Comparison of ENCODE assay signal across 8 cellular contexts in the genomic region with DNA sequence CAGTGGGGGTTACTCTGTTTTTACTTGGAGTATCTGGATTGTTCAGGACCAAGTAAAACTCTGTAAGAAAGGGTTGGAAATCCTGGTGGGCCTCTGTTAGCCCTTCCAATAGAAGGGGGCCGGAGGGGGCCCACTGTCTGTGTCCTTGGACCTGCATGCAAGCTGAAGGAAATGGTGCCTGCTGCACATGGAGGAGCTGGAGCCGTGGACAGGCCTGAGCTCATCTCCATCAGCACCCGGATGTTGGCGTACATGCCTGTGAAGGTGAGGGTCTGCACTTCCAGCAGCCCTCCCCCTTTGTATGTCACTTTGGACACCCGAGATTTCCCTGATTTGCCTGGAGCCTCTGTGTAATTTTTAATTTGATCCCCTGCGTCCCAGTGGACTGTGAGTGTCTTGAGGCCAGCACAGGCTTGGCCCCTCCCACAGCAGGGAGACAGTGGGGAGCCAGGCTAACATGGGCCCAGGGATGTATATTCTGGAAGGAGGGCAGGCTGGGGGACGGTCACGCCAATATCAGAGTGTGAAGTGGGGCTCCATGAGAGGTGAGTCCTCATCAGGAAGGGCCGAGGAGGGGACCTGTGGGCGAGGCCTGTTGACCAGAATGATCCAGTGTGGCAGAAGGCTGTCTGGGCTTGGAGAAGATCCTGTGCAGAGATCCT. TPM values are rescaled to one million over a fixed set of nuclear protein-coding genes. Genes with fewer than 3 reads are reported as not detected.
DNase-seq lines count a peak whose midpoint lies in the region; ATAC-seq, FAIRE-seq and TF ChIP-seq lines count a peak whose summit lies in the region.

No MANE protein-coding gene starts in this region.

- DNase-seq in Caco-2 (no peak), RWPE2 (ENCODE audit: low spot score) (no peak), sigmoid colon (no peak), HepG2 (ENCODE audit: low spot score) (no peak), superior temporal gyrus (ENCODE audit: extremely low spot score) (no peak)
- DNase-seq in stimulated activated CD4-positive, alpha-beta T cell treated with anti-CD3 and anti-CD28 coated beads, Interleukin-15, amount 100 ng/mL, for 24 hours, result no peak

- no peak for FAIRE-seq in HepG2 (lab: Jason Lieb, UNC)

- TF ChIP-seq POLR2A in sigmoid colon (IDR thresholded peaks at IDR 0.05) (no peak), HepG2 (IDR thresholded peaks at IDR 0.05; ENCODE audit: insufficient read depth in 1 of 2, low read depth in 2 of 2, low read length in 2 of 2) (no peak)

- H3K9ac ChIP-seq in HepG2 (ENCODE audit: insufficient read depth, low read depth, low read length), result no peak overlapping the region

- H3K36me3 ChIP-seq in Caco-2 (ENCODE audit: control insufficient read depth, insufficient read depth, low read length), result no peaks in the 10 kb centered on the region
- no peaks in the 10 kb centered on the region for H3K36me3 ChIP-seq in RWPE2 (ENCODE audit: low read depth)
- no peaks in the 10 kb centered on the region for H3K36me3 ChIP-seq in sigmoid colon
- peaks cover 1 to 5% of the 10 kb centered on the region in 2 experiments; a peak in 3 of 5 replicates for H3K36me3 ChIP-seq in HepG2 (replicated peaks in 1 of 2; ENCODE audit: control insufficient read depth in 1 of 2, insufficient read depth in 2 of 2, low read length in 2 of 2)

- H3K4me3 ChIP-seq in Caco-2 (ENCODE audit: low read depth, low read length) (no peak overlapping the region), RWPE2 (ENCODE audit: severe bottlenecking) (no peak overlapping the region), sigmoid colon (no peak overlapping the region), HepG2 (replicated peaks in 1 of 3; ENCODE audit: insufficient read depth in 1 of 3, low read depth in 2 of 3, low read length in 3 of 3) (no peak overlapping the region)

- ATAC-seq in RWPE2 (ENCODE audit: low read depth) (peak; percentile 28), HG02642 (IDR thresholded peaks at IDR 0.05; ENCODE audit: poor library complexity, unreplicated experiment) (no peak), HepG2 (no peak; the same call in 2 of the 3 replicates)

- H3K4me2 ChIP-seq in HepG2 (ENCODE audit: low read depth, low read length), result no peak overlapping the region

- H3K9me3 Mint-ChIP-seq in Caco-2 (ENCODE audit: unreplicated experiment), result no peaks in the 10 kb centered on the region
- peaks cover 14% of the 10 kb centered on the region for H3K9me3 Mint-ChIP-seq in dendritic cell treated with granulocyte-macrophage colony-stimulating factor and Interleukin-4, amounts not matched to agents 40 ng/mL and 50 ng/mL, for 4 days

- TF ChIP-seq RAD21 in HepG2 (CRISPR knock-in tag; IDR thresholded peaks at IDR 0.05), result no peak

- H3K36me3 Mint-ChIP-seq in Caco-2 (ENCODE audit: insufficient read depth, unreplicated experiment), result peaks cover 7% of the 10 kb centered on the region
- peaks cover 15% of the 10 kb centered on the region for H3K36me3 Mint-ChIP-seq in dendritic cell treated with granulocyte-macrophage colony-stimulating factor and Interleukin-4, amounts not matched to agents 40 ng/mL and 50 ng/mL, for 4 days (ENCODE audit: low read depth)

- peaks cover 27% of the 10 kb centered on the region; the same call in 1 of the 2 replicates for H4K20me1 ChIP-seq in HepG2 (ENCODE audit: insufficient read depth, low read length)

- POLR2A ChIA-PET in Caco-2 (lab: Charles Lee), result no interaction called here
- POLR2A ChIA-PET in HepG2 (lab: Yijun Ruan, JAX), result interaction anchor here (1.2 kb wide), 1 partner anchor 21 kb away, joined by 5 read pairs; no protein-coding TSS in a partner anchor

- H3K4me1 Mint-ChIP-seq in Caco-2 (ENCODE audit: low read depth, unreplicated experiment), result peaks cover 29% of the 10 kb centered on the region
- peaks cover 37% of the 10 kb centered on the region for H3K4me1 Mint-ChIP-seq in dendritic cell treated with granulocyte-macrophage colony-stimulating factor and Interleukin-4, amounts not matched to agents 40 ng/mL and 50 ng/mL, for 4 days (ENCODE audit: low read depth)

- H3K79me2 ChIP-seq in HepG2 (ENCODE audit: insufficient read depth, low read length), result peaks cover 78% of the 10 kb centered on the region

- H3K27me3 Mint-ChIP-seq in Caco-2 (ENCODE audit: insufficient read depth, unreplicated experiment), result no peaks in the 10 kb centered on the region
- no peaks in the 10 kb centered on the region for H3K27me3 Mint-ChIP-seq in dendritic cell treated with granulocyte-macrophage colony-stimulating factor and Interleukin-4, amounts not matched to agents 40 ng/mL and 50 ng/mL, for 4 days

- CTCF ChIA-PET in Caco-2 (lab: Charles Lee), result interaction anchor here (1.4 kb wide), 1 partner anchor 37 kb away, joined by 4 read pairs; no protein-coding TSS in a partner anchor
- CTCF ChIA-PET in HepG2 (lab: Yijun Ruan, JAX; ENCODE audit: low intra/inter-chr PET ratio, low total read pairs), result no interaction called here

- H3K27me3 ChIP-seq in Caco-2 (replicated peaks; ENCODE audit: control insufficient read depth, insufficient read depth, low read length) (no peaks in the 10 kb centered on the region), RWPE2 (ENCODE audit: insufficient read depth, poor library complexity, severe bottlenecking) (no peaks in the 10 kb centered on the region), sigmoid colon (no peaks in the 10 kb centered on the region), HepG2 (ENCODE audit: control insufficient read depth in 1 of 2, insufficient read depth in 2 of 2, low read length in 2 of 2) (no peaks in the 10 kb centered on the region)

- H2AFZ ChIP-seq in HepG2 (ENCODE audit: low read length), result no peak overlapping the region

- H3K4me1 ChIP-seq in Caco-2 (peaks cover 26% of the 10 kb centered on the region), RWPE2 (ENCODE audit: insufficient read depth, poor library complexity, severe bottlenecking) (peaks cover 39% of the 10 kb centered on the region), sigmoid colon (peaks cover 0 to 76% (median 51%) of the 10 kb centered on the region in 4 donors), HepG2 (ENCODE audit: insufficient read depth, low read length) (peaks cover 14% of the 10 kb centered on the region)

- in situ Hi-C loops in HepG2 (cut with HindIII; ENCODE audit: extremely low pct_ligation_motif_present, low pct_unique_long_range_greater_than_20kb), result no loop called here

- TF ChIP-seq EP300 in sigmoid colon (IDR thresholded peaks at IDR 0.05) (no peak), HepG2 (IDR thresholded peaks at IDR 0.05; ENCODE audit: low read depth in 2 of 2, low read length in 2 of 2) (no peak), HepG2 (CRISPR knock-in tag; IDR thresholded peaks at IDR 0.05; ENCODE audit: borderline replicate concordance) (no peak)

- H3K9me3 ChIP-seq in Caco-2 (no peaks in the 10 kb centered on the region), RWPE2 (ENCODE audit: severe bottlenecking) (no peaks in the 10 kb centered on the region), sigmoid colon (peaks cover 0 to 3% (median 0%) of the 10 kb centered on the region in 4 donors), HepG2 (ENCODE audit: low read length) (no peaks in the 10 kb centered on the region)

- BruUV-seq in Caco-2 (replicated peaks; lab: Mats Ljungman, UMichigan) (no TSS peak), HepG2 (replicated peaks; lab: Mats Ljungman, UMichigan) (no TSS peak)

- intact Hi-C loops in Caco-2 (cut with micrococcal nuclease; ENCODE audit: unreplicated experiment), result no loop called here
- intact Hi-C loops in dendritic cell treated with granulocyte-macrophage colony-stimulating factor and Interleukin-4, amounts not matched to agents 40 ng/mL and 50 ng/mL, for 4 days (cut with micrococcal nuclease), result loop anchor here (10.0 kb wide), 1 partner anchor 181 kb away; no protein-coding TSS in a partner anchor
- intact Hi-C loops in sigmoid colon (cut with DNase I), result no loop called here
- intact Hi-C loops in HepG2 (cut with micrococcal nuclease; ENCODE audit: unreplicated experiment), result no loop called here

- peak overlapping the region; percentile 98 for H3K27ac ChIP-seq in RWPE2 (ENCODE audit: poor library complexity, severe bottlenecking)
- H3K27ac ChIP-seq in sigmoid colon, result peak overlapping the region; percentile 54 to 81 (median 71)
- H3K27ac ChIP-seq in HepG2 (ENCODE audit: extremely low read length, insufficient read depth, low read length), result no peak overlapping the region

- H3K4me3 Mint-ChIP-seq in Caco-2 (ENCODE audit: unreplicated experiment), result no peak overlapping the region
- no peak overlapping the region for H3K4me3 Mint-ChIP-seq in dendritic cell treated with granulocyte-macrophage colony-stimulating factor and Interleukin-4, amounts not matched to agents 40 ng/mL and 50 ng/mL, for 4 days

- TF ChIP-seq CTCF in Caco-2 (IDR thresholded peaks at IDR 0.05; ENCODE audit: insufficient read depth in 1 of 2, low read depth in 1 of 2, low read length in 1 of 2, severe bottlenecking in 1 of 2, unreplicated experiment in 1 of 2) (no peak), RWPE2 (IDR thresholded peaks at IDR 0.05; ENCODE audit: poor library complexity, severe bottlenecking) (no peak), sigmoid colon (IDR thresholded peaks at IDR 0.05) (no peak), HepG2 (CRISPR knock-in tag; IDR thresholded peaks at IDR 0.05) (no peak)

- peak overlapping the region; percentile 62 for H3K27ac Mint-ChIP-seq in Caco-2 (ENCODE audit: unreplicated experiment)
- peak overlapping the region; percentile 31 for H3K27ac Mint-ChIP-seq in dendritic cell treated with granulocyte-macrophage colony-stimulating factor and Interleukin-4, amounts not matched to agents 40 ng/mL and 50 ng/mL, for 4 days

- 91 to 93% methylated on average over 10 of the region's 10 CpGs for WGBS in sigmoid colon, 2 donors
- WGBS in HepG2 (ENCODE audit: low lambda C conversion rate), result 99% methylated on average over 8 of the region's 10 CpGs

RNA-seq across cellular contexts. Expression of a gene that starts 16.8 kb away (rescaled TPM):
- total RNA-seq in Caco-2 (2022) (54.3 and 62.2 TPM in 2 replicates), sigmoid colon (10 to 100 TPM; 32.6 to 38.5 (median 37.8) TPM), HepG2 (2016; rRNA removed; fragmentation: Illumina TruSeq; extraction: Trizol) (18.1 and 39.6 TPM in 2 replicates)
- polyA plus RNA-seq in sigmoid colon (10 to 100 TPM in 1 of 3 donors, 1 to 10 TPM in 2; 8.4 to 43.8 (median 9.5) TPM), HepG2 (2011; rRNA removed) (39.3 and 44.2 TPM in 2 replicates)
- 5.4 TPM in 2 replicates for total RNA-seq in HepG2 (2016; cell fraction: cytosol; rRNA removed; fragmentation: Illumina TruSeq; extraction: Trizol; ENCODE audit: low read depth)
- 15.0 and 40.1 TPM in 2 replicates for total RNA-seq in HepG2 (2016; cell fraction: insoluble cytoplasmic fraction; rRNA removed; fragmentation: Illumina TruSeq; extraction: Trizol)
- 12.5 and 13.0 TPM in 2 replicates for total RNA-seq in HepG2 (2016; cell fraction: membrane; rRNA removed; fragmentation: Illumina TruSeq; extraction: Trizol)
- total RNA-seq in HepG2 (2016; cell fraction: nucleus; rRNA removed; fragmentation: Illumina TruSeq; extraction: Trizol), result 37.9 and 44.3 TPM in 2 replicates
- 49.4 and 53.3 TPM in 2 replicates for polyA plus RNA-seq in HepG2 (2011; cell fraction: cytosol; rRNA removed)
- polyA plus RNA-seq in HepG2 (2011; cell fraction: nucleus; rRNA removed), result 41.5 and 42.3 TPM in 2 replicates
- 62.4 and 72.1 TPM in 2 replicates for polyA plus RNA-seq in HepG2 (2012)
- polyA plus RNA-seq in HepG2 (2016; cell fraction: cytosol; fragmentation: Illumina TruSeq; extraction: Trizol; ENCODE audit: low read depth), result 5.6 and 5.7 TPM in 2 replicates
- polyA plus RNA-seq in HepG2 (2016; cell fraction: insoluble cytoplasmic fraction; fragmentation: Illumina TruSeq; extraction: Trizol; ENCODE audit: low read depth), result 17.3 and 20.6 TPM in 2 replicates
- 9.2 TPM in 2 replicates for polyA plus RNA-seq in HepG2 (2016; cell fraction: membrane; fragmentation: Illumina TruSeq; extraction: Trizol; ENCODE audit: low read depth)
- polyA plus RNA-seq in HepG2 (2016; cell fraction: nucleus; fragmentation: Illumina TruSeq; extraction: Trizol; ENCODE audit: insufficient read depth, low read depth), result 63.7 and 66.5 TPM in 2 replicates
- 56.6 and 150 TPM in 2 replicates for polyA minus RNA-seq in HepG2 (2011; rRNA and poly(A)+ RNA removed; ENCODE audit: low replicate concordance)
- polyA minus RNA-seq in HepG2 (2011; cell fraction: cytosol; rRNA and poly(A)+ RNA removed), result 31.7 and 33.5 TPM in 2 replicates
- polyA minus RNA-seq in HepG2 (2011; cell fraction: nucleus; rRNA and poly(A)+ RNA removed), result 30.0 and 30.1 TPM in 2 replicates
